In the genomic region with DNA sequence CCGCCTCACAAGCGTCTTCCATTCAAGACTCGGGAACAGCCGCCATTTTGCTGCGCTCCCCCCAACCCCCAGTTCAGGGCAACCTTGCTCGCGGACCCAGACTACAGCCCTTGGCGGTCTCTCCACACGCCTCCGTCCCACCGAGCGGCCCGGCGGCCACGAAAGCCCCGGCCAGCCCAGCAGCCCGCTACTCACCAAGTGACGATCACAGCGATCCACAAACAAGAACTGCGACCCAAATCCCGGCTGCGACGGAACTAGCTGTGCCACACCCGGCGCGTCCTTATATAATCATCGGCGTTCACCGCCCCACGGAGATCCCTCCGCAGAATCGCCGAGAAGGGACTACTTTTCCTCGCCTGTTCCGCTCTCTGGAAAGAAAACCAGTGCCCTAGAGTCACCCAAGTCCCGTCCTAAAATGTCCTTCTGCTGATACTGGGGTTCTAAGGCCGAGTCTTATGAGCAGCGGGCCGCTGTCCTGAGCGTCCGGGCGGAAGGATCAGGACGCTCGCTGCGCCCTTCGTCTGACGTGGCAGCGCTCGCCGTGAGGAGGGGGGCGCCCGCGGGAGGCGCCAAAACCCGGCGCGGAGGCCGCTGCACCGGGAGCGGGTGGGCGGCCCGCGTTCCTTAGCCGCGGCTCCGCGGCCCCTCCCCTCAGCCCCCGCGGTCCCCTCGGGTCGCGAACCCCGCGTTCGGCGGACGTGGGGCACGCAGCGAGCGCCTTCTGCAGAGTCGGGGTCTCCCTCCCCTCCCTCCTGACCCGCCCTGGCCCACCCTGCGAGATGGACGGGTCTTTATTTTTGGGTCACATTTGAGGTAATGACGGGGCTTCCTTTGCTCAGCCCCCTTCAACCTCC, we compare ENCODE assay signal across 1 cellular context.
TF ChIP-seq lines count a peak whose summit lies in the region.

A gene (minus strand): TSS at position 259 of the 857 bp plus-strand sequence. CDS start 879 bp downstream, outside the sequence.

TF ChIP-seq in K562, 482 proteins besides CTCF, POLR2A, EP300 and RAD21 (continued from another document and continues in another):
- TF ChIP-seq, protein P1, sequence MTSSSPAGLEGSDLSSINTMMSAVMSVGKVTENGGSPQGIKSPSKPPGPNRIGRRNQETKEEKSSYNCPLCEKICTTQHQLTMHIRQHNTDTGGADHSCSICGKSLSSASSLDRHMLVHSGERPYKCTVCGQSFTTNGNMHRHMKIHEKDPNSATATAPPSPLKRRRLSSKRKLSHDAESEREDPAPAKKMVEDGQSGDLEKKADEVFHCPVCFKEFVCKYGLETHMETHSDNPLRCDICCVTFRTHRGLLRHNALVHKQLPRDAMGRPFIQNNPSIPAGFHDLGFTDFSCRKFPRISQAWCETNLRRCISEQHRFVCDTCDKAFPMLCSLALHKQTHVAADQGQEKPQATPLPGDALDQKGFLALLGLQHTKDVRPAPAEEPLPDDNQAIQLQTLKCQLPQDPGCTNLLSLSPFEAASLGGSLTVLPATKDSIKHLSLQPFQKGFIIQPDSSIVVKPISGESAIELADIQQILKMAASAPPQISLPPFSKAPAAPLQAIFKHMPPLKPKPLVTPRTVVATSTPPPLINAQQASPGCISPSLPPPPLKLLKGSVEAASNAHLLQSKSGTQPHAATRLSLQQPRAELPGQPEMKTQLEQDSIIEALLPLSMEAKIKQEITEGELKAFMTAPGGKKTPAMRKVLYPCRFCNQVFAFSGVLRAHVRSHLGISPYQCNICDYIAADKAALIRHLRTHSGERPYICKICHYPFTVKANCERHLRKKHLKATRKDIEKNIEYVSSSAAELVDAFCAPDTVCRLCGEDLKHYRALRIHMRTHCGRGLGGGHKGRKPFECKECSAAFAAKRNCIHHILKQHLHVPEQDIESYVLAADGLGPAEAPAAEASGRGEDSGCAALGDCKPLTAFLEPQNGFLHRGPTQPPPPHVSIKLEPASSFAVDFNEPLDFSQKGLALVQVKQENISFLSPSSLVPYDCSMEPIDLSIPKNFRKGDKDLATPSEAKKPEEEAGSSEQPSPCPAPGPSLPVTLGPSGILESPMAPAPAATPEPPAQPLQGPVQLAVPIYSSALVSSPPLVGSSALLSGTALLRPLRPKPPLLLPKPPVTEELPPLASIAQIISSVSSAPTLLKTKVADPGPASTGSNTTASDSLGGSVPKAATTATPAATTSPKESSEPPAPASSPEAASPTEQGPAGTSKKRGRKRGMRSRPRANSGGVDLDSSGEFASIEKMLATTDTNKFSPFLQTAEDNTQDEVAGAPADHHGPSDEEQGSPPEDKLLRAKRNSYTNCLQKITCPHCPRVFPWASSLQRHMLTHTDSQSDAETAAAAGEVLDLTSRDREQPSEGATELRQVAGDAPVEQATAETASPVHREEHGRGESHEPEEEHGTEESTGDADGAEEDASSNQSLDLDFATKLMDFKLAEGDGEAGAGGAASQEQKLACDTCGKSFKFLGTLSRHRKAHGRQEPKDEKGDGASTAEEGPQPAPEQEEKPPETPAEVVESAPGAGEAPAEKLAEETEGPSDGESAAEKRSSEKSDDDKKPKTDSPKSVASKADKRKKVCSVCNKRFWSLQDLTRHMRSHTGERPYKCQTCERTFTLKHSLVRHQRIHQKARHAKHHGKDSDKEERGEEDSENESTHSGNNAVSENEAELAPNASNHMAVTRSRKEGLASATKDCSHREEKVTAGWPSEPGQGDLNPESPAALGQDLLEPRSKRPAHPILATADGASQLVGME (CRISPR knock-in tag; IDR thresholded peaks at IDR 0.05): no peak; the same call in 1 of the 2 replicates
- TF ChIP-seq, protein P2, sequence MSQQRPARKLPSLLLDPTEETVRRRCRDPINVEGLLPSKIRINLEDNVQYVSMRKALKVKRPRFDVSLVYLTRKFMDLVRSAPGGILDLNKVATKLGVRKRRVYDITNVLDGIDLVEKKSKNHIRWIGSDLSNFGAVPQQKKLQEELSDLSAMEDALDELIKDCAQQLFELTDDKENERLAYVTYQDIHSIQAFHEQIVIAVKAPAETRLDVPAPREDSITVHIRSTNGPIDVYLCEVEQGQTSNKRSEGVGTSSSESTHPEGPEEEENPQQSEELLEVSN (IDR thresholded peaks at IDR 0.05; ENCODE audit: borderline replicate concordance in 1 of 2, extremely low read depth in 1 of 2, insufficient read depth in 1 of 2, insufficient read length in 1 of 2, low read depth in 1 of 2, low read length in 1 of 2, poor library complexity in 1 of 2, severe bottlenecking in 1 of 2): peak; percentile 17 to 57
- TF ChIP-seq TAF1 (IDR thresholded peaks at IDR 0.05; ENCODE audit: control insufficient read depth, extremely low read depth, insufficient read depth, low read length, severe bottlenecking) (peak; percentile 96), HNRNPK (IDR thresholded peaks at IDR 0.05; ENCODE audit: low read depth, low read length, poor library complexity, severe bottlenecking) (no peak), KLF13 (tag; IDR thresholded peaks at IDR 0.05; ENCODE audit: borderline replicate concordance, low read depth) (peak; percentile 85; the same call in 1 of the 2 replicates), SMC3 (conservative IDR thresholded peaks at IDR 0.05; ENCODE audit: insufficient read depth, low read depth, low read length) (no peak), FOXA1 (IDR thresholded peaks at IDR 0.05; ENCODE audit: borderline replicate concordance) (no peak), FOSL1 (tag; conservative IDR thresholded peaks at IDR 0.05) (peak; percentile 95), ZC3H11A (IDR thresholded peaks at IDR 0.05; ENCODE audit: low read depth, low read length) (no peak), CBX1 (IDR thresholded peaks at IDR 0.05; ENCODE audit: low read depth) (peak; percentile 87; the same call in 1 of the 2 replicates), ZNF124 (CRISPR knock-in tag; IDR thresholded peaks at IDR 0.05) (no peak), MED1 (CRISPR knock-in tag; IDR thresholded peaks at IDR 0.05; ENCODE audit: borderline replicate concordance) (no peak; the same call in 1 of the 2 replicates), RUNX1 (IDR thresholded peaks at IDR 0.05; ENCODE audit: low read depth) (no peak), CHD4 (IDR thresholded peaks at IDR 0.05; ENCODE audit: insufficient read depth, insufficient replicate concordance, low read depth, low read length, poor library complexity, severe bottlenecking) (no peak), MEF2D (tag; conservative IDR thresholded peaks at IDR 0.05; ENCODE audit: low read depth) (no peak; the same call in none of the 2 replicates), MCM3 (IDR thresholded peaks at IDR 0.05) (no peak), TRIM24 (IDR thresholded peaks at IDR 0.05) (peak; percentile 77 to 86), ZNF699 (CRISPR knock-in tag; IDR thresholded peaks at IDR 0.05; ENCODE audit: insufficient replicate concordance) (no peak), CBX8 (IDR thresholded peaks at IDR 0.05; ENCODE audit: borderline replicate concordance, extremely low read depth, low read depth, low read length, poor library complexity, severe bottlenecking) (no peak), SMAD3 (CRISPR knock-in tag; conservative IDR thresholded peaks at IDR 0.05) (no peak), NFIX (CRISPR knock-in tag; IDR thresholded peaks at IDR 0.05; ENCODE audit: low read depth) (peak; percentile 35; the same call in 1 of the 2 replicates), ZNF436 (CRISPR knock-in tag; IDR thresholded peaks at IDR 0.05) (no peak), ZNF282 (CRISPR knock-in tag; IDR thresholded peaks at IDR 0.05) (no peak), MCM2 (IDR thresholded peaks at IDR 0.05; ENCODE audit: low read depth) (no peak), RB1 (IDR thresholded peaks at IDR 0.05; ENCODE audit: low read depth) (peak; percentile 94), ZBTB1 (CRISPR knock-in tag; IDR thresholded peaks at IDR 0.05; ENCODE audit: borderline replicate concordance, low read depth) (peak; percentile 84), NFYB (IDR thresholded peaks at IDR 0.05; ENCODE audit: extremely low read depth, insufficient read length) (no peak)
- TF ChIP-seq, protein P3, sequence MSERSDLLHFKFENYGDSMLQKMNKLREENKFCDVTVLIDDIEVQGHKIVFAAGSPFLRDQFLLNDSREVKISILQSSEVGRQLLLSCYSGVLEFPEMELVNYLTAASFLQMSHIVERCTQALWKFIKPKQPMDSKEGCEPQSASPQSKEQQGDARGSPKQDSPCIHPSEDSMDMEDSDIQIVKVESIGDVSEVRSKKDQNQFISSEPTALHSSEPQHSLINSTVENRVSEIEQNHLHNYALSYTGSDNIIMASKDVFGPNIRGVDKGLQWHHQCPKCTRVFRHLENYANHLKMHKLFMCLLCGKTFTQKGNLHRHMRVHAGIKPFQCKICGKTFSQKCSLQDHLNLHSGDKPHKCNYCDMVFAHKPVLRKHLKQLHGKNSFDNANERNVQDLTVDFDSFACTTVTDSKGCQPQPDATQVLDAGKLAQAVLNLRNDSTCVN (CRISPR knock-in tag; IDR thresholded peaks at IDR 0.05): no peak
- TF ChIP-seq, protein P4, sequence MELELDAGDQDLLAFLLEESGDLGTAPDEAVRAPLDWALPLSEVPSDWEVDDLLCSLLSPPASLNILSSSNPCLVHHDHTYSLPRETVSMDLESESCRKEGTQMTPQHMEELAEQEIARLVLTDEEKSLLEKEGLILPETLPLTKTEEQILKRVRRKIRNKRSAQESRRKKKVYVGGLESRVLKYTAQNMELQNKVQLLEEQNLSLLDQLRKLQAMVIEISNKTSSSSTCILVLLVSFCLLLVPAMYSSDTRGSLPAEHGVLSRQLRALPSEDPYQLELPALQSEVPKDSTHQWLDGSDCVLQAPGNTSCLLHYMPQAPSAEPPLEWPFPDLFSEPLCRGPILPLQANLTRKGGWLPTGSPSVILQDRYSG (tag; conservative IDR thresholded peaks at IDR 0.05; ENCODE audit: low read depth): peak; percentile 85; the same call in 1 of the 2 replicates
- TF ChIP-seq, protein P5, sequence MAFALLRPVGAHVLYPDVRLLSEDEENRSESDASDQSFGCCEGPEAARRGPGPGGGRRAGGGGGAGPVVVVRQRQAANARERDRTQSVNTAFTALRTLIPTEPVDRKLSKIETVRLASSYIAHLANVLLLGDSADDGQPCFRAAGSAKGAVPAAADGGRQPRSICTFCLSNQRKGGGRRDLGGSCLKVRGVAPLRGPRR (CRISPR knock-in tag; IDR thresholded peaks at IDR 0.05): no peak
- TF ChIP-seq, protein P6, sequence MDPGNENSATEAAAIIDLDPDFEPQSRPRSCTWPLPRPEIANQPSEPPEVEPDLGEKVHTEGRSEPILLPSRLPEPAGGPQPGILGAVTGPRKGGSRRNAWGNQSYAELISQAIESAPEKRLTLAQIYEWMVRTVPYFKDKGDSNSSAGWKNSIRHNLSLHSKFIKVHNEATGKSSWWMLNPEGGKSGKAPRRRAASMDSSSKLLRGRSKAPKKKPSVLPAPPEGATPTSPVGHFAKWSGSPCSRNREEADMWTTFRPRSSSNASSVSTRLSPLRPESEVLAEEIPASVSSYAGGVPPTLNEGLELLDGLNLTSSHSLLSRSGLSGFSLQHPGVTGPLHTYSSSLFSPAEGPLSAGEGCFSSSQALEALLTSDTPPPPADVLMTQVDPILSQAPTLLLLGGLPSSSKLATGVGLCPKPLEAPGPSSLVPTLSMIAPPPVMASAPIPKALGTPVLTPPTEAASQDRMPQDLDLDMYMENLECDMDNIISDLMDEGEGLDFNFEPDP (CRISPR knock-in tag; IDR thresholded peaks at IDR 0.05): no peak
- TF ChIP-seq, protein P7, sequence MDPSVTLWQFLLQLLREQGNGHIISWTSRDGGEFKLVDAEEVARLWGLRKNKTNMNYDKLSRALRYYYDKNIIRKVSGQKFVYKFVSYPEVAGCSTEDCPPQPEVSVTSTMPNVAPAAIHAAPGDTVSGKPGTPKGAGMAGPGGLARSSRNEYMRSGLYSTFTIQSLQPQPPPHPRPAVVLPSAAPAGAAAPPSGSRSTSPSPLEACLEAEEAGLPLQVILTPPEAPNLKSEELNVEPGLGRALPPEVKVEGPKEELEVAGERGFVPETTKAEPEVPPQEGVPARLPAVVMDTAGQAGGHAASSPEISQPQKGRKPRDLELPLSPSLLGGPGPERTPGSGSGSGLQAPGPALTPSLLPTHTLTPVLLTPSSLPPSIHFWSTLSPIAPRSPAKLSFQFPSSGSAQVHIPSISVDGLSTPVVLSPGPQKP (CRISPR knock-in tag; IDR thresholded peaks at IDR 0.05): no peak
- TF ChIP-seq, protein P8, sequence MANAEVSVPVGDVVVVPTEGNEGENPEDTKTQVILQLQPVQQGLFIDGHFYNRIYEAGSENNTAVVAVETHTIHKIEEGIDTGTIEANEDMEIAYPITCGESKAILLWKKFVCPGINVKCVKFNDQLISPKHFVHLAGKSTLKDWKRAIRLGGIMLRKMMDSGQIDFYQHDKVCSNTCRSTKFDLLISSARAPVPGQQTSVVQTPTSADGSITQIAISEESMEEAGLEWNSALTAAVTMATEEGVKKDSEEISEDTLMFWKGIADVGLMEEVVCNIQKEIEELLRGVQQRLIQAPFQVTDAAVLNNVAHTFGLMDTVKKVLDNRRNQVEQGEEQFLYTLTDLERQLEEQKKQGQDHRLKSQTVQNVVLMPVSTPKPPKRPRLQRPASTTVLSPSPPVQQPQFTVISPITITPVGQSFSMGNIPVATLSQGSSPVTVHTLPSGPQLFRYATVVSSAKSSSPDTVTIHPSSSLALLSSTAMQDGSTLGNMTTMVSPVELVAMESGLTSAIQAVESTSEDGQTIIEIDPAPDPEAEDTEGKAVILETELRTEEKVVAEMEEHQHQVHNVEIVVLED (CRISPR knock-in tag; IDR thresholded peaks at IDR 0.05): peak; percentile 100
- TF ChIP-seq, protein P9, sequence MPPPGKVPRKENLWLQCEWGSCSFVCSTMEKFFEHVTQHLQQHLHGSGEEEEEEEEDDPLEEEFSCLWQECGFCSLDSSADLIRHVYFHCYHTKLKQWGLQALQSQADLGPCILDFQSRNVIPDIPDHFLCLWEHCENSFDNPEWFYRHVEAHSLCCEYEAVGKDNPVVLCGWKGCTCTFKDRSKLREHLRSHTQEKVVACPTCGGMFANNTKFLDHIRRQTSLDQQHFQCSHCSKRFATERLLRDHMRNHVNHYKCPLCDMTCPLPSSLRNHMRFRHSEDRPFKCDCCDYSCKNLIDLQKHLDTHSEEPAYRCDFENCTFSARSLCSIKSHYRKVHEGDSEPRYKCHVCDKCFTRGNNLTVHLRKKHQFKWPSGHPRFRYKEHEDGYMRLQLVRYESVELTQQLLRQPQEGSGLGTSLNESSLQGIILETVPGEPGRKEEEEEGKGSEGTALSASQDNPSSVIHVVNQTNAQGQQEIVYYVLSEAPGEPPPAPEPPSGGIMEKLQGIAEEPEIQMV (tag; conservative IDR thresholded peaks at IDR 0.05; ENCODE audit: low read depth): no peak
- TF ChIP-seq, protein P10, sequence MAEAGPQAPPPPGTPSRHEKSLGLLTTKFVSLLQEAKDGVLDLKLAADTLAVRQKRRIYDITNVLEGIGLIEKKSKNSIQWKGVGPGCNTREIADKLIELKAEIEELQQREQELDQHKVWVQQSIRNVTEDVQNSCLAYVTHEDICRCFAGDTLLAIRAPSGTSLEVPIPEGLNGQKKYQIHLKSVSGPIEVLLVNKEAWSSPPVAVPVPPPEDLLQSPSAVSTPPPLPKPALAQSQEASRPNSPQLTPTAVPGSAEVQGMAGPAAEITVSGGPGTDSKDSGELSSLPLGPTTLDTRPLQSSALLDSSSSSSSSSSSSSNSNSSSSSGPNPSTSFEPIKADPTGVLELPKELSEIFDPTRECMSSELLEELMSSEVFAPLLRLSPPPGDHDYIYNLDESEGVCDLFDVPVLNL (CRISPR knock-in tag; IDR thresholded peaks at IDR 0.05; ENCODE audit: low read depth): no peak
- TF ChIP-seq, protein P11, sequence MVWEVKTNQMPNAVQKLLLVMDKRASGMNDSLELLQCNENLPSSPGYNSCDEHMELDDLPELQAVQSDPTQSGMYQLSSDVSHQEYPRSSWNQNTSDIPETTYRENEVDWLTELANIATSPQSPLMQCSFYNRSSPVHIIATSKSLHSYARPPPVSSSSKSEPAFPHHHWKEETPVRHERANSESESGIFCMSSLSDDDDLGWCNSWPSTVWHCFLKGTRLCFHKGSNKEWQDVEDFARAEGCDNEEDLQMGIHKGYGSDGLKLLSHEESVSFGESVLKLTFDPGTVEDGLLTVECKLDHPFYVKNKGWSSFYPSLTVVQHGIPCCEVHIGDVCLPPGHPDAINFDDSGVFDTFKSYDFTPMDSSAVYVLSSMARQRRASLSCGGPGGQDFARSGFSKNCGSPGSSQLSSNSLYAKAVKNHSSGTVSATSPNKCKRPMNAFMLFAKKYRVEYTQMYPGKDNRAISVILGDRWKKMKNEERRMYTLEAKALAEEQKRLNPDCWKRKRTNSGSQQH (CRISPR knock-in tag; IDR thresholded peaks at IDR 0.05): peak; percentile 80; the same call in 1 of the 2 replicates
